11 cellular contexts compared by ENCODE assay signal in genomic region chr17:7020894-7021664, GRCh38. TPM values are rescaled to one million over a fixed set of nuclear protein-coding genes. Genes with fewer than 3 reads are reported as not detected.
DNase-seq lines count a peak whose midpoint lies in the region; ATAC-seq, FAIRE-seq and TF ChIP-seq lines count a peak whose summit lies in the region.
"Had no signal": no experiment of that assay in that cellular context is flagged by ENCODE, and none has a peak within 500 bp of the region (broad histone marks: within the 10 kb centered on the region; RNA-seq: fewer than 3 reads in every experiment).

No MANE protein-coding gene starts in this region.

- no peak for FAIRE-seq in HTR-8/SVneo (lab: Jason Lieb, UNC)

- H3K4me3 Mint-ChIP-seq in natural killer cell treated with Interleukin-12 subunit alpha and Interleukin-12 subunit beta and Interleukin-15 and Interleukin-18, amount 100 ng/mL, for 72 hours = peak overlapping the region; percentile 80

- ATAC-seq in natural killer cell treated with Interleukin-12 subunit alpha and Interleukin-12 subunit beta and Interleukin-15 and Interleukin-18, amount 100 ng/mL, for 72 hours = no peak
- ATAC-seq in GM18505 (IDR thresholded peaks at IDR 0.05; ENCODE audit: unreplicated experiment) = no peak

- H3K9me3 Mint-ChIP-seq in natural killer cell treated with Interleukin-12 subunit alpha and Interleukin-12 subunit beta and Interleukin-15 and Interleukin-18, amount 100 ng/mL, for 72 hours = no peaks in the 10 kb centered on the region

- H3K27ac ChIP-seq in BLaER1 (peak overlapping the region; percentile 77; the same call in 1 of the 2 replicates), HUES64 (ENCODE audit: low read depth, low read length) (no peak overlapping the region), dorsolateral prefrontal cortex (peak overlapping the region in 34 of 59 donors; percentile 0 to 81 (median 52))

- no peak for TF ChIP-seq POLR2A in GM18505 (IDR thresholded peaks at IDR 0.05; ENCODE audit: borderline replicate concordance, extremely low read depth, insufficient read depth, insufficient read length)

- no peaks in the 10 kb centered on the region for H3K36me3 Mint-ChIP-seq in natural killer cell treated with Interleukin-12 subunit alpha and Interleukin-12 subunit beta and Interleukin-15 and Interleukin-18, amount 100 ng/mL, for 72 hours

- peaks cover 79% of the 10 kb centered on the region for H3K4me1 ChIP-seq in BLaER1
- peaks cover 4% of the 10 kb centered on the region; the same call in 1 of the 2 replicates for H3K4me1 ChIP-seq in HUES64 (ENCODE audit: insufficient read depth, low read length)

- no peaks in the 10 kb centered on the region for H3K27me3 Mint-ChIP-seq in natural killer cell treated with Interleukin-12 subunit alpha and Interleukin-12 subunit beta and Interleukin-15 and Interleukin-18, amount 100 ng/mL, for 72 hours

- H3K4me3 ChIP-seq in BLaER1 (no peak overlapping the region), HUES64 (ENCODE audit: low read length) (peak overlapping the region; percentile 50; the same call in 1 of the 2 replicates), dorsolateral prefrontal cortex (peak overlapping the region in 17 of 59 donors; percentile 3 to 58 (median 45))

- intact Hi-C loops in dorsolateral prefrontal cortex (cut with DNase I) = loop anchor here in 1 of 2 donors (5.0 kb wide), 3 partner anchors 109 to 359 kb away; no protein-coding TSS in a partner anchor

- no peaks in the 10 kb centered on the region for H4K20me1 ChIP-seq in BLaER1

- H3K9ac ChIP-seq in BLaER1 (peak overlapping the region; percentile 72; the same call in 1 of the 2 replicates), HUES64 (ENCODE audit: low read depth, low read length) (no peak overlapping the region)

- peak overlapping the region; percentile 81 for H3K4me2 ChIP-seq in BLaER1

- H3K27me3 ChIP-seq in BLaER1 = peaks cover 32% of the 10 kb centered on the region
- peaks cover 38% of the 10 kb centered on the region for H3K27me3 ChIP-seq in HUES64 (ENCODE audit: insufficient read depth, low read length)
- H3K27me3 ChIP-seq in dorsolateral prefrontal cortex = peaks cover 0 to 24% (median 12%) of the 10 kb centered on the region in 45 donors

- DNase-seq in dorsolateral prefrontal cortex (no peak), GOT3 (lab: John Stamatoyannopoulos, UW) (no peak), ureter (ENCODE audit: low spot score) (no peak), HTR-8/SVneo (ENCODE audit: insufficient read length, low spot score) (no peak)
- no peak for DNase-seq in natural killer cell treated with Interleukin-12 subunit alpha and Interleukin-12 subunit beta and Interleukin-15 and Interleukin-18, amount 100 ng/mL, for 72 hours (ENCODE audit: low spot score)
- DNase-seq: NCI-H2029 had no signal

- WGBS in HUES64 = 79% methylated on average over 11 of the region's 11 CpGs

- peak overlapping the region; percentile 19 to 74 for H3K27ac Mint-ChIP-seq in natural killer cell treated with Interleukin-12 subunit alpha and Interleukin-12 subunit beta and Interleukin-15 and Interleukin-18, amount 100 ng/mL, for 72 hours

- no peak for TF ChIP-seq CTCF in dorsolateral prefrontal cortex (IDR thresholded peaks at IDR 0.05 in 54 of 56, conservative IDR thresholded peaks at IDR 0.05 in 2 of 56; ENCODE audit: low read depth in 1 of 56, partially characterized antibody in 56 of 56)

- H3K4me1 Mint-ChIP-seq in natural killer cell treated with Interleukin-12 subunit alpha and Interleukin-12 subunit beta and Interleukin-15 and Interleukin-18, amount 100 ng/mL, for 72 hours (ENCODE audit: low read depth in 2 of 2) = peaks cover 57 to 63% of the 10 kb centered on the region in 2 donors

- H3K36me3 ChIP-seq in BLaER1 (0 out of 2 replicates have a peak, but pooled peaks cover 8% of the 10 kb centered on the region), HUES64 (ENCODE audit: insufficient read depth, low read length) (peaks cover 8% of the 10 kb centered on the region; the same call in 1 of the 2 replicates)

- H3K9me3 ChIP-seq in BLaER1 (no peaks in the 10 kb centered on the region), HUES64 (ENCODE audit: insufficient read depth, low read depth, low read length) (no peaks in the 10 kb centered on the region)

RNA-seq across cellular contexts. Expression of gene BCL6B, which starts 1.8 kb away (rescaled TPM):
- 2.0 TPM for polyA plus RNA-seq in HUES64 (2013, experiment 1 of 2)
- 2.3 TPM for polyA plus RNA-seq in HUES64 (2013, experiment 2 of 2)
- total RNA-seq in dorsolateral prefrontal cortex (10 to 100 TPM in 7 of 120 experiments, 1 to 10 TPM in 108, under 1 TPM in 5; 0.39 to 16.5 (median 3.9) TPM), ureter (21.6 TPM)
- 1 to 10 TPM in 1 of 2 donors, under 1 TPM in 1; 0.73 to 1.1 TPM for total RNA-seq in natural killer cell treated with Interleukin-12 subunit alpha and Interleukin-12 subunit beta and Interleukin-15 and Interleukin-18, amount 100 ng/mL, for 72 hours

RNA-seq across cellular contexts. Expression of gene RNASEK, which starts 8.7 kb away (rescaled TPM):
- polyA plus RNA-seq in HUES64 (2013, experiment 1 of 2) = 132 TPM
- 153 TPM for polyA plus RNA-seq in HUES64 (2013, experiment 2 of 2)
- total RNA-seq in dorsolateral prefrontal cortex = 100 to 1,000 TPM; 128 to 301 (median 209) TPM
- 100 to 1,000 TPM; 206 to 224 TPM for total RNA-seq in natural killer cell treated with Interleukin-12 subunit alpha and Interleukin-12 subunit beta and Interleukin-15 and Interleukin-18, amount 100 ng/mL, for 72 hours
- total RNA-seq in ureter = 151 TPM

RNA-seq across cellular contexts. Expression of gene SLC16A13, which starts 14.7 kb away (rescaled TPM):
- polyA plus RNA-seq in HUES64 (2013, experiment 1 of 2) = 3.4 TPM
- 4.9 TPM for polyA plus RNA-seq in HUES64 (2013, experiment 2 of 2)
- total RNA-seq in dorsolateral prefrontal cortex = 1 to 10 TPM in 108 of 120 experiments, under 1 TPM in 12; 0.55 to 4.2 (median 1.7) TPM
- 10 to 100 TPM; 11.7 to 19.1 TPM for total RNA-seq in natural killer cell treated with Interleukin-12 subunit alpha and Interleukin-12 subunit beta and Interleukin-15 and Interleukin-18, amount 100 ng/mL, for 72 hours
- 6.7 TPM for total RNA-seq in ureter

RNA-seq across cellular contexts. Expression of gene SLC16A11, which starts 22.8 kb away (rescaled TPM):
- polyA plus RNA-seq in HUES64 (2013, experiment 1 of 2) = 1.0 TPM
- polyA plus RNA-seq in HUES64 (2013, experiment 2 of 2) = 0.76 TPM
- total RNA-seq in dorsolateral prefrontal cortex (1 to 10 TPM in 116 of 120 experiments, under 1 TPM in 4; 0.57 to 6.4 (median 2.4) TPM), ureter (2.8 TPM)
- 1 to 10 TPM; 1.2 to 1.7 TPM for total RNA-seq in natural killer cell treated with Interleukin-12 subunit alpha and Interleukin-12 subunit beta and Interleukin-15 and Interleukin-18, amount 100 ng/mL, for 72 hours

RNA-seq across cellular contexts. Expression of gene ALOX12, which starts 25.2 kb away (rescaled TPM):
- polyA plus RNA-seq in HUES64 (2013, experiment 1 of 2) = 0.40 TPM
- 0.82 TPM for polyA plus RNA-seq in HUES64 (2013, experiment 2 of 2)
- total RNA-seq in dorsolateral prefrontal cortex (1 to 10 TPM in 2 of 120 experiments, under 1 TPM in 27, not detected in 91; 0.18 to 1.8 (median 0.47) TPM), ureter (1.9 TPM)
- not detected for total RNA-seq in natural killer cell treated with Interleukin-12 subunit alpha and Interleukin-12 subunit beta and Interleukin-15 and Interleukin-18, amount 100 ng/mL, for 72 hours
- total RNA-seq: glomerular endothelial cell; T-helper 1 cell treated with Interleukin-12 subunit alpha and Interleukin-12 subunit beta and Interleukin-4 antibody, amounts not matched to agents 30 ng/mL and 1 ng/mL, for 36 hours had no signal
